In genomic region chr12:68786929-68787328, GRCh38 we compare ENCODE assay signal across 1 cellular context.
TF ChIP-seq lines count a peak whose summit lies in the region.

No MANE protein-coding gene starts in this region.

TF ChIP-seq in endothelial cell of umbilical vein, 7 proteins besides CTCF, POLR2A, EP300 and RAD21:
- TF ChIP-seq EZH2 (IDR thresholded peaks at IDR 0.05; ENCODE audit: borderline replicate concordance, low read depth, low read length, severe bottlenecking) (no peak), MYC (IDR thresholded peaks at IDR 0.05; ENCODE audit: low read depth, low read length) (no peak), MAX (IDR thresholded peaks at IDR 0.05; ENCODE audit: insufficient read depth, insufficient read length) (no peak), GATA2 (IDR thresholded peaks at IDR 0.05; ENCODE audit: insufficient read depth, insufficient read length, low read depth, low read length) (no peak), FOS (IDR thresholded peaks at IDR 0.05; ENCODE audit: borderline replicate concordance, insufficient read depth, low read length) (no peak), POLR2AphosphoS5 (IDR thresholded peaks at IDR 0.05; ENCODE audit: insufficient read depth, low read depth, low read length) (no peak), JUN (IDR thresholded peaks at IDR 0.05; ENCODE audit: borderline replicate concordance, insufficient read depth, insufficient read length, low read depth) (no peak)
